8 cellular contexts compared by ENCODE assay signal in the genomic region with DNA sequence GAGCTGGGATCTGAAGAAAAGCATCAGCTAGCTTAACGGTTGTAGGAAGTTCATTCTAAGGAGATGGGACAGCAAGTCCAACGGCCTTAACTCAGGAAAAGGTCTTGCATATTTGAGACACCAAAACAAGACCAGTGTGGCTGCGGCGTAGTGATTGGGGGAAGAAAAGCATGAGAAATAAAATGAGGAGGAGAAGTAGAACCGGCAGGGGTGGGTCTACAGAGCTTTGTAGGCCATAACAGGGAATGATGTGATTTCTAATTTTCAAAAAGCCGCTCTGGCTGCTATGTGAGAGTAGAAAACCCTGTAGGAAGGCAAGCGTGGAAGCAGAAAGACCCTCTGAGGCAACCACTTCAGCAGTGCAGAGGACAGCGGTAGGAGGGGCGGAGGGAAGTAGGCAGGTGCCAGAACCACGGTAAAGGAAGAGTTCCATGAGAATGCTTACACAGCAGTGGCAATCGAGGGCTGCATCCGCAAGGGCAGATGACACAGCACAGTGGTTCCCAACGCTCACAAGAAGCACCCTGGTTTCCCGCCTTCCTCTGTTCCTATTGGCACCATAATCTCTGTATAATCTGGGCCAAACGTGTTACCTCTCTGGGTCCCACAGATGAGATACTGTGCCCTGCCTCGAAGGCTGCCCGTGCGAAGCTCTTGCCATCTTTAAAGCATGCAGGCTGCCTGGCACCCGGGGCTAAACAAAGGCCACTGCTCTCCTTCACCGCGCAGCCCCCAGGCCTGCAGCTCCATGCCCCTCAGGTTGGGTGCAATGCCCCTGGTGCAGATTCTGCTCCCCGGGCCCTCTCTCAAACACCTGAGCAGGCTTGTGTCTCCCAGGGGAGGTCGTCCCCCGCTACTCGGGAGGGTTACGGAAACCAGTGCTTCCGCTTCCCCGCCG. TPM values are rescaled to one million over a fixed set of nuclear protein-coding genes. Genes with fewer than 3 reads are reported as not detected.
DNase-seq lines count a peak whose midpoint lies in the region; ATAC-seq and TF ChIP-seq lines count a peak whose summit lies in the region.

No MANE protein-coding gene starts in this region.

- H3K27ac ChIP-seq in colonic mucosa (peak overlapping the region; percentile 83), thyroid gland (peak overlapping the region in 2 of 3 donors; percentile 64 to 79)

- peak overlapping the region; percentile 85 for H3K4me3 ChIP-seq in colonic mucosa
- peak overlapping the region; percentile 11 to 59 (median 44) for H3K4me3 ChIP-seq in thyroid gland (replicated peaks in 1 of 3)

- H3K4me1 ChIP-seq in colonic mucosa (no peaks in the 10 kb centered on the region), thyroid gland (peaks cover 10 to 18% of the 10 kb centered on the region in 2 donors)

- H3K27me3 ChIP-seq in colonic mucosa: no peaks in the 10 kb centered on the region
- no peaks in the 10 kb centered on the region for H3K27me3 ChIP-seq in thyroid gland

- TF ChIP-seq CTCF in colonic mucosa (IDR thresholded peaks at IDR 0.05) (no peak), thyroid gland (IDR thresholded peaks at IDR 0.05) (no peak)

- TF ChIP-seq POLR2A in thyroid gland (IDR thresholded peaks at IDR 0.05): no peak

- H3K9me3 ChIP-seq in colonic mucosa (no peaks in the 10 kb centered on the region), thyroid gland (no peaks in the 10 kb centered on the region)

- WGBS in thyroid gland, 2 donors: 20 to 26% methylated on average over 14 to 22 of the region's 29 CpGs

- H3K9ac ChIP-seq in colonic mucosa (ENCODE audit: low read depth in 2 of 2, low read length in 2 of 2): peak overlapping the region; percentile 71 to 78

- ATAC-seq in HG03439 (IDR thresholded peaks at IDR 0.05; ENCODE audit: unreplicated experiment): peak; percentile 13

- H3K36me3 ChIP-seq in colonic mucosa (no peaks in the 10 kb centered on the region), thyroid gland (peaks cover 20 to 24% of the 10 kb centered on the region in 2 donors)

- intact Hi-C loops in colonic mucosa (cut with DNase I) (loop anchor here (5.0 kb wide), 1 partner anchor 35 kb away; no protein-coding TSS in a partner anchor), thyroid gland (cut with DNase I) (loop anchor here (2.0 to 5.0 kb wide), 2 partner anchors 40 to 94 kb away; a partner anchor contains a TSS)

- DNase-seq in activated CD4-positive, alpha-beta T cell treated with anti-CD3 and anti-CD28 coated beads for 48 hours: peak; percentile 50
- no peak for DNase-seq in activated CD4-positive, alpha-beta T cell treated with anti-CD3 and anti-CD28 coated beads, Interleukin-2, amount 50 U/mL, for 4 hours
- DNase-seq in SHP77 treated with DMSO at 0.1 percent for 48 hours (lab: John Stamatoyannopoulos, UW) (peak; percentile 36), colonic mucosa (peak; percentile 58), medulla oblongata (ENCODE audit: extremely low spot score) (peak; percentile 47), thyroid gland (peak in 1 of 2 donors; percentile 32), AG08396 (ENCODE audit: low spot score) (no peak)

RNA-seq across cellular contexts. Expression of a gene that starts 0.8 kb away (rescaled TPM):
- total RNA-seq in colonic mucosa (10 to 100 TPM; 12.4 to 18.7 TPM), thyroid gland (10 to 100 TPM; 11.6 to 25.7 (median 14.1) TPM)

RNA-seq across cellular contexts. Expression of a gene that starts 12.9 kb away (rescaled TPM):
- total RNA-seq in colonic mucosa (10 to 100 TPM; 13.0 to 17.2 TPM), thyroid gland (10 to 100 TPM; 14.5 to 21.7 (median 19.3) TPM)

RNA-seq across cellular contexts. Expression of a gene that starts 13.2 kb away (rescaled TPM):
- 1 to 10 TPM; 1.4 to 4.1 TPM for total RNA-seq in colonic mucosa
- 1 to 10 TPM; 3.0 to 8.2 (median 3.2) TPM for total RNA-seq in thyroid gland

RNA-seq across cellular contexts. Expression of a gene that starts 41.0 kb away (rescaled TPM):
- 10 to 100 TPM; 24.4 to 33.0 TPM for total RNA-seq in colonic mucosa
- 10 to 100 TPM; 18.2 to 22.8 (median 20.4) TPM for total RNA-seq in thyroid gland

Comparison
In these comparisons a context has a peak if more than half of its experiments do, and no peak if none do; other contexts are left out.
1. DNase-seq: peak in activated CD4-positive, alpha-beta T cell treated with anti-CD3 and anti-CD28 coated beads for 48 hours (single experiment), SHP77 treated with DMSO at 0.1 percent for 48 hours (single experiment), colonic mucosa (single experiment) and medulla oblongata (single experiment); none in activated CD4-positive, alpha-beta T cell treated with anti-CD3 and anti-CD28 coated beads, Interleukin-2, amount 50 U/mL, for 4 hours (0 of 2) and AG08396 (single experiment).